ENCODE assay signal across 14 cellular contexts in the genomic region with DNA sequence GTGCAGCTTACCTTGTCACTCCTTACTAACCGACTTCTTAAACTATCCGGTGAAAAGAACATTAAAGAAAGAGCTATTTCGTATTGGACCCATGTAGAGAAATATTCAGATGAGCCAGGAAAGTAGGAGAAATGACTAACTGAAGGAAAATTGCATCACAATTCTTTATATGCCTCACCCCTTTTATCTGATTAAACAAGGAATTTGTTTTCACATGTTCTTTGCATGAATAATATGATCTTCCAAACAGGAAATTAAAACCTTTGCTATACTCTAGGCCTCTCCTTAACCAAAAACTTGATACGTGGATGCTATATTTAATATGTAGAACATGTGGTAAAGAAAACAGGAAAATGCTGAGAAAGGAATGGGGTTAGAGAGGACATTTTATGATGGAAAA. TPM values are rescaled to one million over a fixed set of nuclear protein-coding genes. Genes with fewer than 3 reads are reported as not detected.
DNase-seq lines count a peak whose midpoint lies in the region; ATAC-seq and TF ChIP-seq lines count a peak whose summit lies in the region.
"Had no signal": no experiment of that assay in that cellular context is flagged by ENCODE, and none has a peak within 500 bp of the region (broad histone marks: within the 10 kb centered on the region; RNA-seq: fewer than 3 reads in every experiment).

No MANE protein-coding gene starts in this region.

- peaks cover 4% of the 10 kb centered on the region for H3K27me3 Mint-ChIP-seq in activated CD4-positive, alpha-beta T cell treated with anti-CD3 and anti-CD28 coated beads, Interleukin-2, amount 10 ng/mL, durations not matched to agents 7 days and 5 days

- ATAC-seq in omental fat pad (ENCODE audit: low FRiP score): peak; percentile 86
- ATAC-seq: T-cell had no signal

- no peaks in the 10 kb centered on the region for H3K4me1 Mint-ChIP-seq in activated CD4-positive, alpha-beta T cell treated with anti-CD3 and anti-CD28 coated beads, Interleukin-2, amount 10 ng/mL, durations not matched to agents 7 days and 5 days
- H3K4me1 Mint-ChIP-seq: T-cell had no signal

- DNase-seq in EL (peak; percentile 77), RWPE1 (ENCODE audit: low spot score) (peak; percentile 72), epithelial cell of prostate (ENCODE audit: low read depth, low spot score) (peak; percentile 48), omental fat pad (ENCODE audit: low spot score) (no peak), SHP77 treated with DMSO at 0.1 percent for 48 hours (lab: John Stamatoyannopoulos, UW) (no peak), cortex of kidney (lab: John Stamatoyannopoulos, UW) (no peak), middle frontal gyrus (ENCODE audit: extremely low spot score, low spot score) (no peak)
- no peak for DNase-seq in activated CD4-positive, alpha-beta T cell treated with anti-CD3 and anti-CD28 coated beads, Interleukin-2, amount 10 ng/mL, durations not matched to agents 7 days and 5 days
- DNase-seq: activated CD8-positive, alpha-beta memory T cell treated with anti-CD3 and anti-CD28 coated beads, Interleukin-2, amount 50 U/mL, for 48 hours; activated naive CD4-positive, alpha-beta T cell treated with anti-CD3 and anti-CD28 coated beads, Interleukin-2, amount 50 U/mL, for 16 hours; cerebellar nuclear complex; foreskin melanocyte; T-cell had no signal

- no peaks in the 10 kb centered on the region for H3K36me3 Mint-ChIP-seq in activated CD4-positive, alpha-beta T cell treated with anti-CD3 and anti-CD28 coated beads, Interleukin-2, amount 10 ng/mL, durations not matched to agents 7 days and 5 days (ENCODE audit: low read depth)
- H3K36me3 Mint-ChIP-seq: CD14-positive monocyte, T-cell had no signal

- H3K27ac Mint-ChIP-seq in activated CD4-positive, alpha-beta T cell treated with anti-CD3 and anti-CD28 coated beads, Interleukin-2, amount 10 ng/mL, durations not matched to agents 7 days and 5 days: no peak overlapping the region
- H3K27ac Mint-ChIP-seq: CD14-positive monocyte, T-cell had no signal

- no peaks in the 10 kb centered on the region for H3K9me3 Mint-ChIP-seq in activated CD4-positive, alpha-beta T cell treated with anti-CD3 and anti-CD28 coated beads, Interleukin-2, amount 10 ng/mL, durations not matched to agents 7 days and 5 days
- H3K9me3 Mint-ChIP-seq: T-cell had no signal

- TF ChIP-seq CTCF in RWPE1 (conservative IDR thresholded peaks at IDR 0.05; ENCODE audit: low read depth): no peak
- no peak for TF ChIP-seq CTCF in omental fat pad (IDR thresholded peaks at IDR 0.05)

- H3K4me3 Mint-ChIP-seq in activated CD4-positive, alpha-beta T cell treated with anti-CD3 and anti-CD28 coated beads, Interleukin-2, amount 10 ng/mL, durations not matched to agents 7 days and 5 days: no peak overlapping the region
- H3K4me3 Mint-ChIP-seq: CD14-positive monocyte, T-cell had no signal

- CTCF ChIA-PET in RWPE1 (lab: Yijun Ruan, JAX): interaction anchor here (1.2 kb wide), 1 partner anchor 18 kb away, joined by 6 read pairs; no protein-coding TSS in a partner anchor
- CTCF ChIA-PET in activated CD4-positive, alpha-beta T cell treated with anti-CD3 and anti-CD28 coated beads, Interleukin-2, amount 10 ng/mL, durations not matched to agents 7 days and 5 days (lab: Charles Lee): no interaction called here

- POLR2A ChIA-PET in RWPE1 (lab: Yijun Ruan, JAX; ENCODE audit: low non-redundant PET): interaction anchor here (0.6 kb wide), 1 partner anchor 41 kb away, joined by 3 read pairs; no protein-coding TSS in a partner anchor
- POLR2A ChIA-PET in activated CD4-positive, alpha-beta T cell treated with anti-CD3 and anti-CD28 coated beads, Interleukin-2, amount 10 ng/mL, durations not matched to agents 7 days and 5 days (lab: Charles Lee): no interaction called here

- H3K27ac ChIP-seq in RWPE1 (no peak overlapping the region), epithelial cell of prostate (peak overlapping the region; percentile 95)

RNA-seq across cellular contexts. Expression of a gene that starts 41.9 kb away (rescaled TPM):
- total RNA-seq in omental fat pad: 10 to 100 TPM; 10.7 to 13.5 (median 13.0) TPM
- 1 to 10 TPM; 3.6 to 3.7 TPM for total RNA-seq in activated CD4-positive, alpha-beta T cell treated with anti-CD3 and anti-CD28 coated beads, Interleukin-2, amount 10 ng/mL, durations not matched to agents 7 days and 5 days

Comparison
In these comparisons a context has a peak if more than half of its experiments do, and no peak if none do; other contexts are left out.
1. DNase-seq: peak in EL (single experiment), RWPE1 (single experiment) and epithelial cell of prostate (single experiment); none in omental fat pad (single experiment), SHP77 treated with DMSO at 0.1 percent for 48 hours (single experiment), cortex of kidney (single experiment), middle frontal gyrus (single experiment) and activated CD4-positive, alpha-beta T cell treated with anti-CD3 and anti-CD28 coated beads, Interleukin-2, amount 10 ng/mL, durations not matched to agents 7 days and 5 days (single experiment).